In the genomic region with DNA sequence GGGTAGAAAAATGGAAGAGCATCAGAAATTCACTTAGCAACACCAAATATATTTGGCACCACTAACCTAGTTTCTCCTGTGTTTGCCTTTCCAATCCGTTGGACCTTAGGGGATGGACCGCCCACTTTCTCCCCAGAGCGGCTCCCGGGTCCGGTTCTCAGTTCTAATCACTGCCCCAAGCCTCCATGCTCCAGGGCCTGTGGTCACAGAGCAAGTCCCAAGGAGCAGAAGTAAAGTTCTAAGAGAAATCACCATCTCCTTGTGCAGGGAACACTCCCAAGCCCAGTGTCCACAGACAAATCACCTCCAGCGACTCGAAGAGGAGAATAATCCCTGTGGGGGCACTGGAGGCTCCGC, we compare ENCODE assay signal across 8 cellular contexts. TPM values are rescaled to one million over a fixed set of nuclear protein-coding genes. Genes with fewer than 3 reads are reported as not detected.
DNase-seq lines count a peak whose midpoint lies in the region; ATAC-seq and TF ChIP-seq lines count a peak whose summit lies in the region.

No MANE protein-coding gene starts in this region.

- POLR2A ChIA-PET in BJ (lab: Charles Lee): no interaction called here

- TF ChIP-seq CTCF in BJ (IDR thresholded peaks at IDR 0.05; ENCODE audit: insufficient read depth, low read depth, low read length) (no peak), VCaP (conservative IDR thresholded peaks at IDR 0.05) (no peak), glutamatergic neuron (IDR thresholded peaks at IDR 0.05; ENCODE audit: partially characterized antibody, unreplicated experiment) (no peak), prostate gland (IDR thresholded peaks at IDR 0.05) (no peak)

- H3K4me3 ChIP-seq in BJ (ENCODE audit: low read depth, low read length) (peak overlapping the region; percentile 76), prostate gland (peak overlapping the region; percentile 49 to 70)

- no peak overlapping the region for H3K27ac Mint-ChIP-seq in glutamatergic neuron (ENCODE audit: unreplicated experiment)

- H3K4me1 Mint-ChIP-seq in glutamatergic neuron (ENCODE audit: low read depth, unreplicated experiment): no peaks in the 10 kb centered on the region

- intact Hi-C loops in prostate gland (cut with DNase I): no loop called here

- peak overlapping the region; percentile 87 for H3K4me3 Mint-ChIP-seq in glutamatergic neuron (ENCODE audit: unreplicated experiment)

- H3K9me3 Mint-ChIP-seq in glutamatergic neuron (ENCODE audit: unreplicated experiment): peaks cover 3% of the 10 kb centered on the region

- peak overlapping the region; percentile 78 for H3K27ac ChIP-seq in VCaP
- peak overlapping the region; percentile 66 to 76 for H3K27ac ChIP-seq in prostate gland

- no peaks in the 10 kb centered on the region for H3K9me3 ChIP-seq in prostate gland

- no peak for DNase-seq in BJ (ENCODE audit: low read depth)
- peak; percentile 30 for DNase-seq in glutamatergic neuron
- peak; percentile 23 for DNase-seq in prostate gland (ENCODE audit: low spot score)
- DNase-seq in D341Med (ENCODE audit: low spot score): no peak
- DNase-seq in DMS79 treated with DMSO at 0.1 percent for 48 hours (lab: John Stamatoyannopoulos, UW): no peak

- no peaks in the 10 kb centered on the region for H3K36me3 ChIP-seq in BJ (ENCODE audit: control insufficient read depth, insufficient read depth, low read length)
- H3K36me3 ChIP-seq in prostate gland: no peaks in the 10 kb centered on the region

- no peaks in the 10 kb centered on the region; the same call in none of the 2 replicates for H3K27me3 ChIP-seq in BJ (ENCODE audit: control insufficient read depth, insufficient read depth, low read length)
- no peaks in the 10 kb centered on the region for H3K27me3 ChIP-seq in prostate gland (replicated peaks; ENCODE audit: insufficient read depth)

- H3K36me3 Mint-ChIP-seq in glutamatergic neuron (ENCODE audit: unreplicated experiment): no peaks in the 10 kb centered on the region

- WGBS in prostate gland: 0% methylated on average over 8 of the region's 8 CpGs

- ATAC-seq in GM21825 (IDR thresholded peaks at IDR 0.05; ENCODE audit: unreplicated experiment) (peak; percentile 1), GM19324 (IDR thresholded peaks at IDR 0.05; ENCODE audit: low FRiP score, unreplicated experiment) (no peak)

- peaks cover 14% of the 10 kb centered on the region for H3K27me3 Mint-ChIP-seq in glutamatergic neuron (ENCODE audit: unreplicated experiment)

- CTCF ChIA-PET in BJ (lab: Yijun Ruan, JAX): interaction anchor here (0.6 to 2.3 kb wide), 4 partner anchors 108 to 603 kb away, joined by 3 to 9 read pairs (median 7); no protein-coding TSS in a partner anchor

- no peak for TF ChIP-seq POLR2A in prostate gland (IDR thresholded peaks at IDR 0.05)

- no peaks in the 10 kb centered on the region for H3K4me1 ChIP-seq in prostate gland (replicated peaks)

RNA-seq across cellular contexts. Expression of a gene that starts 0.7 kb away (rescaled TPM):
- polyA plus RNA-seq in BJ (2011; rRNA removed): 6.4 and 8.8 TPM in 2 replicates
- polyA minus RNA-seq in BJ (2011; rRNA and poly(A)+ RNA removed): 5.0 and 7.5 TPM in 2 replicates
- total RNA-seq in glutamatergic neuron (ENCODE audit: unreplicated experiment) (0.10 TPM), prostate gland (10 to 100 TPM in 1 of 2 donors, 1 to 10 TPM in 1; 2.9 to 13.1 TPM)

Comparison
In these comparisons a context has a peak if more than half of its experiments do, and no peak if none do; other contexts are left out.
1. DNase-seq: peak in glutamatergic neuron (single experiment) and prostate gland (single experiment); none in BJ (single experiment), D341Med (single experiment) and DMS79 treated with DMSO at 0.1 percent for 48 hours (single experiment).